Comparison of ENCODE assay signal across 16 cellular contexts in genomic region chr19:41424335-41425173, GRCh38. TPM values are rescaled to one million over a fixed set of nuclear protein-coding genes. Genes with fewer than 3 reads are reported as not detected.
DNase-seq lines count a peak whose midpoint lies in the region; ATAC-seq lines count a peak whose summit lies in the region.
"Had no signal": no experiment of that assay in that cellular context is flagged by ENCODE, and none has a peak within 500 bp of the region (broad histone marks: within the 10 kb centered on the region; RNA-seq: fewer than 3 reads in every experiment).

No MANE protein-coding gene starts in this region.

- DNase-seq in GF-D8 (lab: John Stamatoyannopoulos, UW) (peak; percentile 25), T-helper 17 cell (no peak), NCI-H524 treated with DMSO at 0.1 percent for 48 hours (lab: John Stamatoyannopoulos, UW) (no peak), C1 segment of cervical spinal cord (lab: John Stamatoyannopoulos, UW) (no peak)
- DNase-seq: anterior cingulate cortex, HCEC 1CT, NCI-H1694 treated with DMSO at 0.1 percent for 48 hours, NCI-H446 treated with DMSO at 0.1 percent for 48 hours had no signal

- H3K36me3 Mint-ChIP-seq in T-helper 17 cell (ENCODE audit: low read depth), result peaks cover 5% of the 10 kb centered on the region

- peak overlapping the region in 8 of 11 experiments; percentile 28 to 89 (median 78); a peak in 13 of 22 replicates for H3K27ac ChIP-seq in BLaER1 treated with 17β-estradiol and CSF1 and Interleukin-3, amounts not matched to agents 10 nM and 100 nM

- H4K20me1 ChIP-seq in BLaER1 treated with 17β-estradiol and CSF1 and Interleukin-3, amounts not matched to agents 10 nM and 100 nM, result peaks cover 0 to 20% (median 0%) of the 10 kb centered on the region in 11 experiments; a peak in 2 of 22 replicates

- H3K4me1 Mint-ChIP-seq in T-helper 17 cell, result peaks cover 30% of the 10 kb centered on the region

- peak overlapping the region in 10 of 11 experiments; percentile 9 to 94 (median 78); a peak in 16 of 22 replicates for H3K9ac ChIP-seq in BLaER1 treated with 17β-estradiol and CSF1 and Interleukin-3, amounts not matched to agents 10 nM and 100 nM

- H3K36me3 ChIP-seq in BLaER1 treated with 17β-estradiol and CSF1 and Interleukin-3, amounts not matched to agents 10 nM and 100 nM, result peaks cover 50 to 83% (median 70%) of the 10 kb centered on the region in 11 experiments

- H3K4me1 ChIP-seq in BLaER1 treated with 17β-estradiol and CSF1 and Interleukin-3, amounts not matched to agents 10 nM and 100 nM, result peaks cover 42 to 92% (median 75%) of the 10 kb centered on the region in 10 experiments
- H3K4me1 ChIP-seq in mononuclear cell (ENCODE audit: insufficient read depth, low read length), result peaks cover 90% of the 10 kb centered on the region

- ATAC-seq in T-helper 17 cell (no peak), HG03045 (IDR thresholded peaks at IDR 0.05; ENCODE audit: unreplicated experiment) (no peak)
- ATAC-seq: gastroesophageal sphincter, SK-N-SH treated with all-trans-retinoic acid at 6 μM for 48 hours had no signal

- H3K4me2 ChIP-seq in BLaER1 treated with 17β-estradiol and CSF1 and Interleukin-3, amounts not matched to agents 10 nM and 100 nM, result peak overlapping the region in 8 of 11 experiments; percentile 33 to 99 (median 87); a peak in 13 of 22 replicates

- no peaks in the 10 kb centered on the region for H3K9me3 ChIP-seq in BLaER1 treated with 17β-estradiol and CSF1 and Interleukin-3, amounts not matched to agents 10 nM and 100 nM (replicated peaks in 1 of 11)
- H3K9me3 ChIP-seq in T-helper 17 cell (ENCODE audit: control insufficient read depth, low read length, poor library complexity, severe bottlenecking) (no peaks in the 10 kb centered on the region), mononuclear cell (ENCODE audit: low read depth, low read length) (no peaks in the 10 kb centered on the region)
- H3K9me3 ChIP-seq: gastroesophageal sphincter had no signal

- peak overlapping the region; percentile 41 for H3K4me3 Mint-ChIP-seq in T-helper 17 cell
- H3K4me3 Mint-ChIP-seq: nephron had no signal

- H3K27me3 ChIP-seq in BLaER1 treated with 17β-estradiol and CSF1 and Interleukin-3, amounts not matched to agents 10 nM and 100 nM, result no peaks in the 10 kb centered on the region
- no peaks in the 10 kb centered on the region for H3K27me3 ChIP-seq in mononuclear cell (ENCODE audit: insufficient read depth, low read length)
- H3K27me3 ChIP-seq: gastroesophageal sphincter had no signal

- peak overlapping the region in 5 of 10 experiments; percentile 63 to 75 (median 70); a peak in 9 of 20 replicates for H3K4me3 ChIP-seq in BLaER1 treated with 17β-estradiol and CSF1 and Interleukin-3, amounts not matched to agents 10 nM and 100 nM
- peak overlapping the region; percentile 55 for H3K4me3 ChIP-seq in mononuclear cell (ENCODE audit: low read length)
- H3K4me3 ChIP-seq: gastroesophageal sphincter had no signal

- no peaks in the 10 kb centered on the region for H3K27me3 Mint-ChIP-seq in T-helper 17 cell

- H3K27ac Mint-ChIP-seq in T-helper 17 cell, result peak overlapping the region; percentile 27
- H3K27ac Mint-ChIP-seq: nephron had no signal

RNA-seq across cellular contexts. Expression of gene B3GNT8, which starts 2.6 kb away (rescaled TPM):
- total RNA-seq in T-helper 17 cell (1 to 10 TPM; 3.4 to 4.8 TPM), mononuclear cell (0.42 TPM)

RNA-seq across cellular contexts. Expression of gene DMAC2, which starts 15.2 kb away (rescaled TPM):
- total RNA-seq in T-helper 17 cell (10 to 100 TPM; 24.1 to 27.9 TPM), mononuclear cell (13.0 TPM)

RNA-seq across cellular contexts. Expression of gene ERICH4, which starts 18.4 kb away (rescaled TPM):
- total RNA-seq in T-helper 17 cell (not detected), mononuclear cell (not detected)
- total RNA-seq: cerebellum, gastroesophageal sphincter, lower leg skin had no signal

RNA-seq across cellular contexts. Expression of gene BCKDHA, which starts 26.9 kb away (rescaled TPM):
- total RNA-seq in T-helper 17 cell, result 10 to 100 TPM; 13.2 to 14.7 TPM
- total RNA-seq in mononuclear cell, result 30.2 TPM

RNA-seq across cellular contexts. Expression of gene EXOSC5, which starts 27.4 kb away (rescaled TPM):
- 10 to 100 TPM; 12.0 to 13.0 TPM for total RNA-seq in T-helper 17 cell
- 8.0 TPM for total RNA-seq in mononuclear cell
